In genomic region chr6:7238900-7239589, GRCh38 we compare ENCODE assay signal across 1 cellular context.
TF ChIP-seq lines count a peak whose summit lies in the region.

No MANE protein-coding gene starts in this region.

TF ChIP-seq in HEK293, 187 proteins besides CTCF, POLR2A, EP300 and RAD21 (continued from another document):
- TF ChIP-seq, protein P1, sequence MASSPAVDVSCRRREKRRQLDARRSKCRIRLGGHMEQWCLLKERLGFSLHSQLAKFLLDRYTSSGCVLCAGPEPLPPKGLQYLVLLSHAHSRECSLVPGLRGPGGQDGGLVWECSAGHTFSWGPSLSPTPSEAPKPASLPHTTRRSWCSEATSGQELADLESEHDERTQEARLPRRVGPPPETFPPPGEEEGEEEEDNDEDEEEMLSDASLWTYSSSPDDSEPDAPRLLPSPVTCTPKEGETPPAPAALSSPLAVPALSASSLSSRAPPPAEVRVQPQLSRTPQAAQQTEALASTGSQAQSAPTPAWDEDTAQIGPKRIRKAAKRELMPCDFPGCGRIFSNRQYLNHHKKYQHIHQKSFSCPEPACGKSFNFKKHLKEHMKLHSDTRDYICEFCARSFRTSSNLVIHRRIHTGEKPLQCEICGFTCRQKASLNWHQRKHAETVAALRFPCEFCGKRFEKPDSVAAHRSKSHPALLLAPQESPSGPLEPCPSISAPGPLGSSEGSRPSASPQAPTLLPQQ (tag by site-specific recombination; IDR thresholded peaks at IDR 0.05) = no peak
- no peak for TF ChIP-seq ZNF768 (tag by site-specific recombination; IDR thresholded peaks at IDR 0.05)
- TF ChIP-seq ZNF560 (tag by site-specific recombination; IDR thresholded peaks at IDR 0.05; ENCODE audit: borderline replicate concordance) = no peak
- TF ChIP-seq ZNF221 (tag by site-specific recombination; IDR thresholded peaks at IDR 0.05; ENCODE audit: borderline replicate concordance) = no peak
- no peak for TF ChIP-seq ZNF19 (tag by site-specific recombination; IDR thresholded peaks at IDR 0.05; ENCODE audit: low read depth)
- TF ChIP-seq, protein P2, sequence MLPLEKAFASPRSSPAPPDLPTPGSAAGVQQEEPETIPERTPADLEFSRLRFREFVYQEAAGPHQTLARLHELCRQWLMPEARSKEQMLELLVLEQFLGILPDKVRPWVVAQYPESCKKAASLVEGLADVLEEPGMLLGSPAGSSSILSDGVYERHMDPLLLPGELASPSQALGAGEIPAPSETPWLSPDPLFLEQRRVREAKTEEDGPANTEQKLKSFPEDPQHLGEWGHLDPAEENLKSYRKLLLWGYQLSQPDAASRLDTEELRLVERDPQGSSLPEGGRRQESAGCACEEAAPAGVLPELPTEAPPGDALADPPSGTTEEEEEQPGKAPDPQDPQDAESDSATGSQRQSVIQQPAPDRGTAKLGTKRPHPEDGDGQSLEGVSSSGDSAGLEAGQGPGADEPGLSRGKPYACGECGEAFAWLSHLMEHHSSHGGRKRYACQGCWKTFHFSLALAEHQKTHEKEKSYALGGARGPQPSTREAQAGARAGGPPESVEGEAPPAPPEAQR (tag by site-specific recombination; IDR thresholded peaks at IDR 0.05) = no peak
- TF ChIP-seq ZNF792 (tag by site-specific recombination; IDR thresholded peaks at IDR 0.05) = no peak
- TF ChIP-seq, protein P3, sequence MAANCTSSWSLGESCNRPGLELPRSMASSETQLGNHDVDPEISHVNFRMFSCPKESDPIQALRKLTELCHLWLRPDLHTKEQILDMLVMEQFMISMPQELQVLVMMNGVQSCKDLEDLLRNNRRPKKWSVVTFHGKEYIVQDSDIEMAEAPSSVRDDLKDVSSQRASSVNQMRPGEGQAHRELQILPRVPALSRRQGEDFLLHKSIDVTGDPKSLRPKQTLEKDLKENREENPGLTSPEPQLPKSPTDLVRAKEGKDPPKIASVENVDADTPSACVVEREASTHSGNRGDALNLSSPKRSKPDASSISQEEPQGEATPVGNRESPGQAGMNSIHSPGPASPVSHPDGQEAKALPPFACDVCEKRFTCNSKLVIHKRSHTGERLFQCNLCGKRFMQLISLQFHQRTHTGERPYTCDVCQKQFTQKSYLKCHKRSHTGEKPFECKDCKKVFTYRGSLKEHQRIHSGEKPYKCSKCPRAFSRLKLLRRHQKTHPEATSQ (tag by site-specific recombination; IDR thresholded peaks at IDR 0.05) = no peak
- TF ChIP-seq ZNF585B (tag by site-specific recombination; IDR thresholded peaks at IDR 0.05) = no peak
- no peak for TF ChIP-seq SALL2 (tag by site-specific recombination; IDR thresholded peaks at IDR 0.05; ENCODE audit: borderline replicate concordance)
- TF ChIP-seq SCRT2 (tag by site-specific recombination; IDR thresholded peaks at IDR 0.05) = no peak
- TF ChIP-seq MEIS1 (CRISPR knock-in tag; IDR thresholded peaks at IDR 0.05; ENCODE audit: borderline replicate concordance) = no peak
- TF ChIP-seq ATF2 (tag by site-specific recombination; IDR thresholded peaks at IDR 0.05; ENCODE audit: low read depth) = no peak
- TF ChIP-seq, protein P4, sequence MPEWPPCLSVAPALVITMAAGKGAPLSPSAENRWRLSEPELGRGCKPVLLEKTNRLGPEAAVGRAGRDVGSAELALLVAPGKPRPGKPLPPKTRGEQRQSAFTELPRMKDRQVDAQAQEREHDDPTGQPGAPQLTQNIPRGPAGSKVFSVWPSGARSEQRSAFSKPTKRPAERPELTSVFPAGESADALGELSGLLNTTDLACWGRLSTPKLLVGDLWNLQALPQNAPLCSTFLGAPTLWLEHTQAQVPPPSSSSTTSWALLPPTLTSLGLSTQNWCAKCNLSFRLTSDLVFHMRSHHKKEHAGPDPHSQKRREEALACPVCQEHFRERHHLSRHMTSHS (tag by site-specific recombination; IDR thresholded peaks at IDR 0.05) = no peak
- peak; percentile 51; the same call in 1 of the 2 replicates for TF ChIP-seq KLF8 (tag by site-specific recombination; IDR thresholded peaks at IDR 0.05)
- TF ChIP-seq, protein P5, sequence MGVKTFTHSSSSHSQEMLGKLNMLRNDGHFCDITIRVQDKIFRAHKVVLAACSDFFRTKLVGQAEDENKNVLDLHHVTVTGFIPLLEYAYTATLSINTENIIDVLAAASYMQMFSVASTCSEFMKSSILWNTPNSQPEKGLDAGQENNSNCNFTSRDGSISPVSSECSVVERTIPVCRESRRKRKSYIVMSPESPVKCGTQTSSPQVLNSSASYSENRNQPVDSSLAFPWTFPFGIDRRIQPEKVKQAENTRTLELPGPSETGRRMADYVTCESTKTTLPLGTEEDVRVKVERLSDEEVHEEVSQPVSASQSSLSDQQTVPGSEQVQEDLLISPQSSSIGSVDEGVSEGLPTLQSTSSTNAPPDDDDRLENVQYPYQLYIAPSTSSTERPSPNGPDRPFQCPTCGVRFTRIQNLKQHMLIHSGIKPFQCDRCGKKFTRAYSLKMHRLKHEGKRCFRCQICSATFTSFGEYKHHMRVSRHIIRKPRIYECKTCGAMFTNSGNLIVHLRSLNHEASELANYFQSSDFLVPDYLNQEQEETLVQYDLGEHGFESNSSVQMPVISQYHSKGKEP (tag by site-specific recombination; IDR thresholded peaks at IDR 0.05) = 0 out of 2 replicates have a peak, but pooled peaks have one; percentile 0
- TF ChIP-seq HOXA7 (CRISPR knock-in tag; IDR thresholded peaks at IDR 0.05; ENCODE audit: borderline replicate concordance) = no peak
- no peak for TF ChIP-seq ZNF138 (tag by site-specific recombination; IDR thresholded peaks at IDR 0.05; ENCODE audit: borderline replicate concordance)
- TF ChIP-seq ZNF664 (tag by site-specific recombination; IDR thresholded peaks at IDR 0.05) = no peak
- TF ChIP-seq ZSCAN30 (tag by site-specific recombination; IDR thresholded peaks at IDR 0.05) = peak; percentile 38; the same call in 1 of the 2 replicates
- TF ChIP-seq YY1 (tag by site-specific recombination; IDR thresholded peaks at IDR 0.05) = no peak
- TF ChIP-seq, protein P6, sequence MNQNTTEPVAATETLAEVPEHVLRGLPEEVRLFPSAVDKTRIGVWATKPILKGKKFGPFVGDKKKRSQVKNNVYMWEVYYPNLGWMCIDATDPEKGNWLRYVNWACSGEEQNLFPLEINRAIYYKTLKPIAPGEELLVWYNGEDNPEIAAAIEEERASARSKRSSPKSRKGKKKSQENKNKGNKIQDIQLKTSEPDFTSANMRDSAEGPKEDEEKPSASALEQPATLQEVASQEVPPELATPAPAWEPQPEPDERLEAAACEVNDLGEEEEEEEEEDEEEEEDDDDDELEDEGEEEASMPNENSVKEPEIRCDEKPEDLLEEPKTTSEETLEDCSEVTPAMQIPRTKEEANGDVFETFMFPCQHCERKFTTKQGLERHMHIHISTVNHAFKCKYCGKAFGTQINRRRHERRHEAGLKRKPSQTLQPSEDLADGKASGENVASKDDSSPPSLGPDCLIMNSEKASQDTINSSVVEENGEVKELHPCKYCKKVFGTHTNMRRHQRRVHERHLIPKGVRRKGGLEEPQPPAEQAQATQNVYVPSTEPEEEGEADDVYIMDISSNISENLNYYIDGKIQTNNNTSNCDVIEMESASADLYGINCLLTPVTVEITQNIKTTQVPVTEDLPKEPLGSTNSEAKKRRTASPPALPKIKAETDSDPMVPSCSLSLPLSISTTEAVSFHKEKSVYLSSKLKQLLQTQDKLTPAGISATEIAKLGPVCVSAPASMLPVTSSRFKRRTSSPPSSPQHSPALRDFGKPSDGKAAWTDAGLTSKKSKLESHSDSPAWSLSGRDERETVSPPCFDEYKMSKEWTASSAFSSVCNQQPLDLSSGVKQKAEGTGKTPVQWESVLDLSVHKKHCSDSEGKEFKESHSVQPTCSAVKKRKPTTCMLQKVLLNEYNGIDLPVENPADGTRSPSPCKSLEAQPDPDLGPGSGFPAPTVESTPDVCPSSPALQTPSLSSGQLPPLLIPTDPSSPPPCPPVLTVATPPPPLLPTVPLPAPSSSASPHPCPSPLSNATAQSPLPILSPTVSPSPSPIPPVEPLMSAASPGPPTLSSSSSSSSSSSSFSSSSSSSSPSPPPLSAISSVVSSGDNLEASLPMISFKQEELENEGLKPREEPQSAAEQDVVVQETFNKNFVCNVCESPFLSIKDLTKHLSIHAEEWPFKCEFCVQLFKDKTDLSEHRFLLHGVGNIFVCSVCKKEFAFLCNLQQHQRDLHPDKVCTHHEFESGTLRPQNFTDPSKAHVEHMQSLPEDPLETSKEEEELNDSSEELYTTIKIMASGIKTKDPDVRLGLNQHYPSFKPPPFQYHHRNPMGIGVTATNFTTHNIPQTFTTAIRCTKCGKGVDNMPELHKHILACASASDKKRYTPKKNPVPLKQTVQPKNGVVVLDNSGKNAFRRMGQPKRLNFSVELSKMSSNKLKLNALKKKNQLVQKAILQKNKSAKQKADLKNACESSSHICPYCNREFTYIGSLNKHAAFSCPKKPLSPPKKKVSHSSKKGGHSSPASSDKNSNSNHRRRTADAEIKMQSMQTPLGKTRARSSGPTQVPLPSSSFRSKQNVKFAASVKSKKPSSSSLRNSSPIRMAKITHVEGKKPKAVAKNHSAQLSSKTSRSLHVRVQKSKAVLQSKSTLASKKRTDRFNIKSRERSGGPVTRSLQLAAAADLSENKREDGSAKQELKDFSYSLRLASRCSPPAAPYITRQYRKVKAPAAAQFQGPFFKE (tag by site-specific recombination; IDR thresholded peaks at IDR 0.05; ENCODE audit: borderline replicate concordance) = no peak
- peak; percentile 74 for TF ChIP-seq KLF9 (tag by site-specific recombination; IDR thresholded peaks at IDR 0.05; ENCODE audit: low read depth)
- TF ChIP-seq GFI1B (tag by site-specific recombination; IDR thresholded peaks at IDR 0.05) = no peak
- TF ChIP-seq, protein P7, sequence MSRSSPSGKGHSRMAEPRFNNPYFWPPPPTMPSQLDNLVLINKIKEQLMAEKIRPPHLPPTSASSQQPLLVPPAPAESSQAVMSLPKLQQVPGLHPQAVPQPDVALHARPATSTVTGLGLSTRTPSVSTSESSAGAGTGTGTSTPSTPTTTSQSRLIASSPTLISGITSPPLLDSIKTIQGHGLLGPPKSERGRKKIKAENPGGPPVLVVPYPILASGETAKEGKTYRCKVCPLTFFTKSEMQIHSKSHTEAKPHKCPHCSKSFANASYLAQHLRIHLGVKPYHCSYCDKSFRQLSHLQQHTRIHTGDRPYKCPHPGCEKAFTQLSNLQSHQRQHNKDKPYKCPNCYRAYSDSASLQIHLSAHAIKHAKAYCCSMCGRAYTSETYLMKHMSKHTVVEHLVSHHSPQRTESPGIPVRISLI (tag by site-specific recombination; IDR thresholded peaks at IDR 0.05) = no peak
- TF ChIP-seq ZBTB48 (tag by site-specific recombination; IDR thresholded peaks at IDR 0.05) = peak; percentile 64; the same call in 1 of the 2 replicates
